Comparison of ENCODE assay signal across 7 cellular contexts in the genomic region with DNA sequence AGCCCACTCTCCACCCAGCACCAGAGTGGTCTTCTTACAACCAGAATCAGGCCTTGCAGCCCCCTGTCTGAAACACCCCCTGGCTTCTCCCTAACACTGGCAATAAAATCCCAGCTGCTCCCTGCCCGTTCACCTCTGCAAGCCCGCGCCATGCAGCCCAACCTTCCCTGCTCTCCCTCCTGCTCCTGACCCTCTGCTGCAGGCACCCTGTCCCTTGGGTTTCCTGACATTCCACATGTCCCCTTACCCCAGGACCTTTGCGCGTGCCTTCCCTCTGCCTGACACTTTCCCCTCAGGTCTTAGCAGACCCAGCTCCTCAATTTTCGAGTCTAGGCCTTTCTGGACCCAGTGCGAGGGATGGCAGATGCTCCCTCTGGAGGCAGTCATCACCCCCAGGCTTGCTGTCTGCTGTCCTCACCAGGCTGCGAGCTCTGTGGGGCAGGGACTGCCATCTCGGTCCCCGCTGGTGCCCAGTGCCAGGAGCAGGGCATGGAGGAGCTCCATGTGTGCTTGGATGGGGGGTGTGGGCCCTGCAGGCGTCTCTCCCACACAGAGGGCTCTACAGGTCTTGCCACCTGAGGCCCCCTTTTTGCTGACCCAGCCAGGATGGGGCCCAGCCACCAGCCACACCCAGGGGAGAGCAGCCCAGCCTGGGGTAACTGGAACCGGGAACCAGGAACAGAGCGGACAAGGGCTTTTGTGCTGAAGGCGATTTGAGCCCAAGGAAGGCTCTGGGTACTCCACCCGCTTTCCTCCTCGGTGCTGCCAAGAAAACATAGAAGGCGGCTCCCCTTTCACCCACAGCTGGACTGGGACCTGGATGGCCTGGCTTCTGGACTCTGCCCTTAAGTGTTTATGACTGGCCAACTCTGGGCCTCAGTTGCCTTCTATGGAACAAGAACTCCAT. TPM values are rescaled to one million over a fixed set of nuclear protein-coding genes. Genes with fewer than 3 reads are reported as not detected.
"Had no signal": no experiment of that assay in that cellular context is flagged by ENCODE, and none has a peak within 500 bp of the region (broad histone marks: within the 10 kb centered on the region; RNA-seq: fewer than 3 reads in every experiment).

No MANE protein-coding gene starts in this region.

RNA-seq across cellular contexts. Expression of gene KCNJ18, which starts 15.6 kb away (rescaled TPM):
- total RNA-seq: K562, LHCN-M2, MCF 10A, OCI-LY7, SK-MEL-5 had no signal
- polyA plus RNA-seq: IgD-negative memory B cell, K562, SK-N-SH had no signal
